1 cellular context compared by ENCODE assay signal in genomic region chr20:6674831-6675230, GRCh38.
TF ChIP-seq lines count a peak whose summit lies in the region.

No MANE protein-coding gene starts in this region.

TF ChIP-seq in HepG2, 621 proteins besides CTCF, POLR2A, EP300 and RAD21 (continued from another document):
- TF ChIP-seq, protein P1, sequence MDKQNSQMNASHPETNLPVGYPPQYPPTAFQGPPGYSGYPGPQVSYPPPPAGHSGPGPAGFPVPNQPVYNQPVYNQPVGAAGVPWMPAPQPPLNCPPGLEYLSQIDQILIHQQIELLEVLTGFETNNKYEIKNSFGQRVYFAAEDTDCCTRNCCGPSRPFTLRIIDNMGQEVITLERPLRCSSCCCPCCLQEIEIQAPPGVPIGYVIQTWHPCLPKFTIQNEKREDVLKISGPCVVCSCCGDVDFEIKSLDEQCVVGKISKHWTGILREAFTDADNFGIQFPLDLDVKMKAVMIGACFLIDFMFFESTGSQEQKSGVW (CRISPR knock-in tag; IDR thresholded peaks at IDR 0.05; ENCODE audit: borderline replicate concordance) = no peak
- TF ChIP-seq ELF4 (CRISPR knock-in tag; IDR thresholded peaks at IDR 0.05; ENCODE audit: borderline replicate concordance) = no peak
- TF ChIP-seq ZBTB37 (CRISPR knock-in tag; IDR thresholded peaks at IDR 0.05) = no peak
